In genomic region chr11:75399344-75400109, GRCh38 we compare ENCODE assay signal across 1 cellular context.
TF ChIP-seq lines count a peak whose summit lies in the region.

RPS3 (plus strand) TSS chr11:75399518; CDS start chr11:75399548, 30 bp downstream.

TF ChIP-seq in GM12878, 131 proteins besides CTCF, POLR2A, EP300 and RAD21 (continued from another document and continues in another):
- TF ChIP-seq ZBTB40 (IDR thresholded peaks at IDR 0.05; ENCODE audit: borderline replicate concordance) (peak; percentile 93), E2F4 (IDR thresholded peaks at IDR 0.05; ENCODE audit: low read depth, low read length) (peak; percentile 63), ZNF274 (IDR thresholded peaks at IDR 0.05; ENCODE audit: insufficient read depth, insufficient read length) (no peak), TARDBP (IDR thresholded peaks at IDR 0.05; ENCODE audit: borderline replicate concordance) (peak; percentile 86), CHD4 (IDR thresholded peaks at IDR 0.05) (no peak), YBX1 (IDR thresholded peaks at IDR 0.05) (no peak), PML (IDR thresholded peaks at IDR 0.05; ENCODE audit: low read length) (peak; percentile 99), NKRF (conservative IDR thresholded peaks at IDR 0.05) (peak; percentile 86), WRNIP1 (IDR thresholded peaks at IDR 0.05; ENCODE audit: borderline replicate concordance, low read depth, low read length) (no peak), BRCA1 (IDR thresholded peaks at IDR 0.05; ENCODE audit: low read depth, low read length) (0 out of 2 replicates have a peak, but pooled peaks have one; percentile 11), STAT3 (IDR thresholded peaks at IDR 0.05; ENCODE audit: low read depth, low read length) (no peak), ELK1 (IDR thresholded peaks at IDR 0.05; ENCODE audit: low read depth, low read length) (peak; percentile 92), SIX5 (IDR thresholded peaks at IDR 0.05; ENCODE audit: low read depth, low read length, severe bottlenecking) (peak; percentile 95), SP1 (IDR thresholded peaks at IDR 0.05; ENCODE audit: low read depth, low read length) (peak; percentile 21), FOXM1 (IDR thresholded peaks at IDR 0.05; ENCODE audit: low read depth, low read length) (no peak), ZBED1 (IDR thresholded peaks at IDR 0.05; ENCODE audit: borderline replicate concordance) (peak; percentile 86; the same call in 1 of the 2 replicates), CBFB (IDR thresholded peaks at IDR 0.05; ENCODE audit: low read depth) (peak; percentile 94), EZH2 (IDR thresholded peaks at IDR 0.05; ENCODE audit: borderline replicate concordance, control insufficient read depth, low read depth, low read length) (no peak), ZNF207 (IDR thresholded peaks at IDR 0.05; ENCODE audit: borderline replicate concordance) (peak; percentile 84), SRF (IDR thresholded peaks at IDR 0.05; ENCODE audit: low read depth in 2 of 2, low read length in 2 of 2) (peak in 1 of 2 experiments; percentile 73; a peak in 1 of 4 replicates), POLR2AphosphoS5 (IDR thresholded peaks at IDR 0.05; ENCODE audit: low read length) (peak; percentile 100), MTA2 (IDR thresholded peaks at IDR 0.05; ENCODE audit: low read depth) (no peak), ETV6 (conservative IDR thresholded peaks at IDR 0.05 in 1 of 2, IDR thresholded peaks at IDR 0.05 in 1 of 2; ENCODE audit: borderline replicate concordance in 1 of 2, low read depth in 1 of 2) (peak in 1 of 2 experiments; percentile 52; a peak in 1 of 4 replicates), RAD51 (IDR thresholded peaks at IDR 0.05) (no peak), NFXL1 (IDR thresholded peaks at IDR 0.05; ENCODE audit: borderline replicate concordance) (no peak), ZNF24 (IDR thresholded peaks at IDR 0.05) (no peak), SREBF1 (IDR thresholded peaks at IDR 0.05; ENCODE audit: low read length) (peak; percentile 79), HSF1 (IDR thresholded peaks at IDR 0.05; ENCODE audit: low read depth, low read length) (0 out of 2 replicates have a peak, but pooled peaks have one; percentile 37), ZBTB11 (CRISPR knock-in tag; IDR thresholded peaks at IDR 0.05) (peak; percentile 68), SUZ12 (IDR thresholded peaks at IDR 0.05; ENCODE audit: unreplicated experiment) (no peak), SREBF2 (IDR thresholded peaks at IDR 0.05; ENCODE audit: low read length) (no peak), TCF7 (IDR thresholded peaks at IDR 0.05; ENCODE audit: borderline replicate concordance) (0 out of 2 replicates have a peak, but pooled peaks have one; percentile 25), ZBTB4 (CRISPR knock-in tag; IDR thresholded peaks at IDR 0.05) (no peak), CEBPZ (IDR thresholded peaks at IDR 0.05; ENCODE audit: low read depth, low read length) (no peak), PBX3 (IDR thresholded peaks at IDR 0.05; ENCODE audit: insufficient replicate concordance, low read depth, low read length) (no peak)
